ENCODE assay signal across 8 cellular contexts in genomic region chr17:16381496-16381820, GRCh38. TPM values are rescaled to one million over a fixed set of nuclear protein-coding genes. Genes with fewer than 3 reads are reported as not detected.
DNase-seq lines count a peak whose midpoint lies in the region; ATAC-seq and TF ChIP-seq lines count a peak whose summit lies in the region.

No MANE protein-coding gene starts in this region.

- H3K27ac ChIP-seq in SJCRH30, result peak overlapping the region; percentile 91
- peak overlapping the region; percentile 97 for H3K27ac ChIP-seq in ectodermal cell (ENCODE audit: insufficient read depth, low read depth, low read length, poor library complexity, severe bottlenecking)

- ATAC-seq in GM18867 (IDR thresholded peaks at IDR 0.05; ENCODE audit: unreplicated experiment), result no peak

- H3K36me3 Mint-ChIP-seq in neural crest cell (ENCODE audit: low read depth), result peaks cover 29% of the 10 kb centered on the region

- H3K27ac Mint-ChIP-seq in neural crest cell (ENCODE audit: unreplicated experiment), result peak overlapping the region; percentile 99

- DNase-seq in stimulated activated CD4-positive, alpha-beta T cell treated with anti-CD3 and anti-CD28 coated beads, Interleukin-12 subunit alpha, Interleukin-12 subunit beta, amount 100 ng/mL, for 48 hours (ENCODE audit: low read depth in 2 of 3, low spot score in 1 of 3), result peak in 2 of 3 donors; percentile 24 to 37
- DNase-seq in stimulated activated CD4-positive, alpha-beta T cell treated with anti-CD3 and anti-CD28 coated beads, Interleukin-12 subunit alpha, Interleukin-12 subunit beta, amount 100 ng/mL, for 4 hours, result no peak
- no peak for DNase-seq in SJCRH30
- no peak for DNase-seq in neural crest cell (ENCODE audit: low read depth, low spot score)
- no peak for DNase-seq in HPDE6-E6E7 (ENCODE audit: extremely low spot score)
- DNase-seq in 8988T, result no peak

- peak overlapping the region; percentile 90 for H3K4me3 Mint-ChIP-seq in neural crest cell

- peak; percentile 18 for TF ChIP-seq CTCF in neural crest cell (conservative IDR thresholded peaks at IDR 0.05)

- peaks cover 4% of the 10 kb centered on the region for H3K27me3 Mint-ChIP-seq in neural crest cell (ENCODE audit: low read depth)

- 5% methylated on average over 14 of the region's 14 CpGs for WGBS in ectodermal cell, 2 experiments

- H3K9me3 Mint-ChIP-seq in neural crest cell, result no peaks in the 10 kb centered on the region

- 0 out of 2 replicates have a peak, but pooled peaks cover 4% of the 10 kb centered on the region for H3K4me1 ChIP-seq in SJCRH30
- peaks cover 8% of the 10 kb centered on the region for H3K4me1 ChIP-seq in ectodermal cell (ENCODE audit: control insufficient read depth, insufficient read depth, low read length)

- H3K27me3 ChIP-seq in SJCRH30 (no peaks in the 10 kb centered on the region), ectodermal cell (ENCODE audit: control insufficient read depth, insufficient read depth, low read length, poor library complexity, severe bottlenecking) (no peaks in the 10 kb centered on the region)

- H3K36me3 ChIP-seq in SJCRH30 (peaks cover 28% of the 10 kb centered on the region), ectodermal cell (ENCODE audit: control insufficient read depth, insufficient read depth, low read length) (peaks cover 10% of the 10 kb centered on the region)

- H3K4me3 ChIP-seq in SJCRH30 (peak overlapping the region; percentile 59), ectodermal cell (ENCODE audit: insufficient read depth, low read depth, low read length) (peak overlapping the region; percentile 75)

- peaks cover 56% of the 10 kb centered on the region for H3K4me1 Mint-ChIP-seq in neural crest cell

- H3K9me3 ChIP-seq in SJCRH30 (replicated peaks) (peaks cover 7% of the 10 kb centered on the region), ectodermal cell (ENCODE audit: control insufficient read depth, low read length) (no peaks in the 10 kb centered on the region)

RNA-seq across cellular contexts. Expression of gene UBB, which starts 0.6 kb away (rescaled TPM):
- total RNA-seq in SJCRH30 (2014; rRNA removed; shearing (Covaris generic)), result 2,921 and 3,511 TPM in 2 replicates
- polyA plus RNA-seq in ectodermal cell (2013, experiment 1 of 4), result 1,913 TPM
- polyA plus RNA-seq in ectodermal cell (2013, experiment 2 of 4), result 1,887 TPM
- 2,235 TPM for polyA plus RNA-seq in ectodermal cell (2013, experiment 3 of 4)
- polyA plus RNA-seq in ectodermal cell (2013, experiment 4 of 4), result 2,415 TPM
- 2,058 and 2,177 TPM in 2 replicates for total RNA-seq in neural crest cell

RNA-seq across cellular contexts. Expression of gene CENPV, which starts 28.2 kb away (rescaled TPM):
- total RNA-seq in SJCRH30 (2014; rRNA removed; shearing (Covaris generic)), result 50.2 and 51.5 TPM in 2 replicates
- 434 TPM for polyA plus RNA-seq in ectodermal cell (2013, experiment 1 of 4)
- 393 TPM for polyA plus RNA-seq in ectodermal cell (2013, experiment 2 of 4)
- polyA plus RNA-seq in ectodermal cell (2013, experiment 3 of 4), result 395 TPM
- 444 TPM for polyA plus RNA-seq in ectodermal cell (2013, experiment 4 of 4)
- 488 and 489 TPM in 2 replicates for total RNA-seq in neural crest cell

RNA-seq across cellular contexts. Expression of gene TRPV2, which starts 33.9 kb away (rescaled TPM):
- 0.42 and 0.63 TPM in 2 replicates for total RNA-seq in SJCRH30 (2014; rRNA removed; shearing (Covaris generic))
- 2.3 TPM for polyA plus RNA-seq in ectodermal cell (2013, experiment 1 of 4)
- 0.91 TPM for polyA plus RNA-seq in ectodermal cell (2013, experiment 2 of 4)
- 0.96 TPM for polyA plus RNA-seq in ectodermal cell (2013, experiment 3 of 4)
- 2.1 TPM for polyA plus RNA-seq in ectodermal cell (2013, experiment 4 of 4)
- total RNA-seq in neural crest cell, result 0.98 and 1.3 TPM in 2 replicates

Comparison
In these comparisons a context has a peak if more than half of its experiments do, and no peak if none do; other contexts are left out.
1. DNase-seq: peak in stimulated activated CD4-positive, alpha-beta T cell treated with anti-CD3 and anti-CD28 coated beads, Interleukin-12 subunit alpha, Interleukin-12 subunit beta, amount 100 ng/mL, for 48 hours (2 of 3); none in stimulated activated CD4-positive, alpha-beta T cell treated with anti-CD3 and anti-CD28 coated beads, Interleukin-12 subunit alpha, Interleukin-12 subunit beta, amount 100 ng/mL, for 4 hours (single experiment), SJCRH30 (0 of 2), neural crest cell (single experiment), HPDE6-E6E7 (single experiment) and 8988T (single experiment).